In genomic region chr12:31514912-31515311, GRCh38 we compare ENCODE assay signal across 8 cellular contexts.
"Had no signal": no experiment of that assay in that cellular context is flagged by ENCODE, and none has a peak within 500 bp of the region (broad histone marks: within the 10 kb centered on the region; RNA-seq: fewer than 3 reads in every experiment).

No MANE protein-coding gene starts in this region.

- H3K9ac ChIP-seq: KMS-11 had no signal

- H3K4me2 ChIP-seq: KMS-11 had no signal

- FAIRE-seq: HTR-8/SVneo, K562 had no signal

- H3K27me3 Mint-ChIP-seq: IgD-negative memory B cell had no signal

- H3K27ac Mint-ChIP-seq: IgD-negative memory B cell had no signal

- H3K27ac ChIP-seq: HL-60, KMS-11 had no signal

- H3K4me3 ChIP-seq: K562 had no signal

- DNase-seq: IMR-90, KBM-7, KG1 had no signal

- ATAC-seq: K562 had no signal

- H3K9me3 Mint-ChIP-seq: IgD-negative memory B cell had no signal
